17 cellular contexts compared by ENCODE assay signal in the genomic region with DNA sequence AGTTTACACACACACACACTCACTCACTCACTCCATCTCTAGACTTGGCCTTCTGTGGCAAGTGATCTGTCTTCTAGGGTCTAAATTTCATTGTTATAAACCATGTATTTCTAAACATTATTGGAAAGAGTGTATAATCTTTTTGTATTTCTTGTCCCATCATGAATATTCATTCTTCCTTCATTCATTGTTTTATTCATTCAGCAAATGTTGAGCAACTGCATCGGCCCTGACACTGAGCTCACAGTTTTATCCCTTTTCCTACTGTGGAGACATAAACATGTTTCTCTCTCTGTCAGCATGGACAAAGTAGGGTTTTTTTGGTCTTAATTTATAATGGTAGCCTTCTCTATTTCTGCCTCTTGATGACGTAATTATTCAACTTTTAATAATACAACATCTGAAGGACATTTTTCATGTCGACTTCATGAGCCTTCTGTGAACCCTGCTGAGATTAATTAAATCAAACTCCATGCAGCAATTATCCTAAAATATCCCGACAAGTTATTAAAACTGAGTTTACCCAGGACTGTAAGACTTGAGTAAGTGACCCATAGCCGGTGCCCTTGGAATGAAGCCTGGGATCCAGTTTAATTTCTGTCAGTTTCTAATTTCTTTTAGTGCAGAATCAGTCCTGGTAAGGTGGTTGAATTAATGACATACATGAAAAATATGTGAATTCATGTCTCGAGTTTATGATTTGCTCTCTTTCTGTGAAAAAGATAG. TPM values are rescaled to one million over a fixed set of nuclear protein-coding genes. Genes with fewer than 3 reads are reported as not detected.
DNase-seq lines count a peak whose midpoint lies in the region; ATAC-seq, FAIRE-seq and TF ChIP-seq lines count a peak whose summit lies in the region.
"Had no signal": no experiment of that assay in that cellular context is flagged by ENCODE, and none has a peak within 500 bp of the region (broad histone marks: within the 10 kb centered on the region; RNA-seq: fewer than 3 reads in every experiment).

No MANE protein-coding gene starts in this region.

- TF ChIP-seq EP300 in HepG2 (IDR thresholded peaks at IDR 0.05; ENCODE audit: low read depth in 2 of 2, low read length in 2 of 2) (no peak), HepG2 (CRISPR knock-in tag; IDR thresholded peaks at IDR 0.05; ENCODE audit: borderline replicate concordance) (no peak)

- H3K79me2 ChIP-seq in HepG2 (ENCODE audit: insufficient read depth, low read length): peaks cover 67% of the 10 kb centered on the region

- DNase-seq in HepG2 (ENCODE audit: low spot score) (no peak), coronary artery (ENCODE audit: low spot score) (no peak), NCI-H446 (lab: John Stamatoyannopoulos, UW) (no peak), NCI-H2107 (lab: John Stamatoyannopoulos, UW) (no peak), DMS114 treated with DMSO at 0.1 percent for 48 hours (lab: John Stamatoyannopoulos, UW; ENCODE audit: unreplicated experiment) (no peak), DMS153 treated with DMSO at 0.1 percent for 48 hours (lab: John Stamatoyannopoulos, UW; ENCODE audit: unreplicated experiment) (no peak)
- DNase-seq: activated gamma-delta T cell treated with Interleukin-2 at 50 U/mL for 16 hours; brain microvascular endothelial cell; CD8-positive, alpha-beta memory T cell; MV-4-11; NCI-H2081; NCI-H82 had no signal

- CTCF ChIA-PET in HepG2 (lab: Yijun Ruan, JAX; ENCODE audit: low intra/inter-chr PET ratio, low total read pairs): no interaction called here

- H3K9ac ChIP-seq in liver (ENCODE audit: low read depth in 1 of 2, low read length in 2 of 2) (peak overlapping the region in 1 of 2 donors; percentile 6), HepG2 (ENCODE audit: insufficient read depth, low read depth, low read length) (no peak overlapping the region)

- H3K27me3 ChIP-seq in liver (ENCODE audit: control insufficient read depth in 4 of 4, insufficient read depth in 4 of 4, low read length in 3 of 4): no peaks in the 10 kb centered on the region
- H3K27me3 ChIP-seq in HepG2 (ENCODE audit: control insufficient read depth in 1 of 2, insufficient read depth in 2 of 2, low read length in 2 of 2): no peaks in the 10 kb centered on the region
- H3K27me3 ChIP-seq in neuron (ENCODE audit: insufficient read depth, low read length): no peaks in the 10 kb centered on the region
- H3K27me3 ChIP-seq: brain microvascular endothelial cell, hepatocyte had no signal

- BruUV-seq in HepG2 (replicated peaks; lab: Mats Ljungman, UMichigan): no TSS peak

- no peak overlapping the region for H3K4me2 ChIP-seq in HepG2 (ENCODE audit: low read depth, low read length)
- H3K4me2 ChIP-seq: hepatocyte had no signal

- H2AFZ ChIP-seq in HepG2 (ENCODE audit: low read length) (no peak overlapping the region), neuron (ENCODE audit: low read depth, low read length) (no peak overlapping the region)
- H2AFZ ChIP-seq: hepatocyte had no signal

- POLR2A ChIA-PET in HepG2 (lab: Yijun Ruan, JAX): no interaction called here

- H3K27ac ChIP-seq in liver (ENCODE audit: low read depth in 1 of 2, low read length in 2 of 2) (peak overlapping the region; percentile 49 to 63), HepG2 (ENCODE audit: extremely low read length, insufficient read depth, low read length) (no peak overlapping the region), coronary artery (peak overlapping the region; percentile 42 to 44)
- H3K27ac ChIP-seq: brain microvascular endothelial cell, hepatocyte had no signal

- TF ChIP-seq RAD21 in liver (IDR thresholded peaks at IDR 0.05): no peak
- no peak for TF ChIP-seq RAD21 in HepG2 (CRISPR knock-in tag; IDR thresholded peaks at IDR 0.05)

- no peaks in the 10 kb centered on the region for H3K9me3 ChIP-seq in liver (ENCODE audit: control insufficient read depth in 4 of 4, low read length in 3 of 4)
- no peaks in the 10 kb centered on the region for H3K9me3 ChIP-seq in HepG2 (ENCODE audit: low read length)
- no peaks in the 10 kb centered on the region for H3K9me3 ChIP-seq in neuron (ENCODE audit: low read length)

- TF ChIP-seq CTCF in liver (IDR thresholded peaks at IDR 0.05; ENCODE audit: low read depth, low read length, missing input control) (no peak), HepG2 (CRISPR knock-in tag; IDR thresholded peaks at IDR 0.05) (no peak), coronary artery (IDR thresholded peaks at IDR 0.05) (no peak)

- intact Hi-C loops in HepG2 (cut with micrococcal nuclease; ENCODE audit: unreplicated experiment): no loop called here

- in situ Hi-C loops in HepG2 (cut with HindIII; ENCODE audit: extremely low pct_ligation_motif_present, low pct_unique_long_range_greater_than_20kb): no loop called here

- no peak for ATAC-seq in HepG2

- TF ChIP-seq POLR2A in HepG2 (IDR thresholded peaks at IDR 0.05; ENCODE audit: insufficient read depth in 1 of 2, low read depth in 2 of 2, low read length in 2 of 2): no peak

- H3K4me3 ChIP-seq in liver (ENCODE audit: low read depth in 1 of 3, low read length in 3 of 3) (no peak overlapping the region), HepG2 (replicated peaks in 1 of 3; ENCODE audit: insufficient read depth in 1 of 3, low read depth in 2 of 3, low read length in 3 of 3) (no peak overlapping the region), coronary artery (peak overlapping the region; percentile 11), neuron (ENCODE audit: low read length) (peak overlapping the region; percentile 24)
- H3K4me3 ChIP-seq: hepatocyte had no signal

- H4K20me1 ChIP-seq in HepG2 (ENCODE audit: insufficient read depth, low read length): peaks cover 26% of the 10 kb centered on the region; the same call in 1 of the 2 replicates

- H3K36me3 ChIP-seq in liver (ENCODE audit: control insufficient read depth in 4 of 4, insufficient read depth in 3 of 4, low read depth in 1 of 4, low read length in 3 of 4): peaks cover 2 to 19% (median 8%) of the 10 kb centered on the region in 4 donors
- H3K36me3 ChIP-seq in HepG2 (replicated peaks in 1 of 2; ENCODE audit: control insufficient read depth in 1 of 2, insufficient read depth in 2 of 2, low read length in 2 of 2): peaks cover 20 to 51% of the 10 kb centered on the region in 2 experiments
- H3K36me3 ChIP-seq in neuron (ENCODE audit: insufficient read depth, low read length): no peaks in the 10 kb centered on the region
- H3K36me3 ChIP-seq: brain microvascular endothelial cell had no signal

- FAIRE-seq in HepG2 (lab: Jason Lieb, UNC): no peak
- FAIRE-seq: keratinocyte, RCC 7860 had no signal

- peaks cover 6 to 65% (median 27%) of the 10 kb centered on the region in 4 donors for H3K4me1 ChIP-seq in liver (ENCODE audit: control insufficient read depth in 4 of 4, insufficient read depth in 4 of 4, low read length in 3 of 4)
- H3K4me1 ChIP-seq in HepG2 (ENCODE audit: insufficient read depth, low read length): peaks cover 16% of the 10 kb centered on the region
- H3K4me1 ChIP-seq in neuron (ENCODE audit: insufficient read depth, low read length): peaks cover 34% of the 10 kb centered on the region

- 56% methylated on average over 6 of the region's 6 CpGs for WGBS in liver
- 97% methylated on average over 6 of the region's 6 CpGs for WGBS in HepG2 (ENCODE audit: low lambda C conversion rate)

TF ChIP-seq in liver, 16 proteins besides CTCF, POLR2A, EP300 and RAD21 (continues in another document):
- TF ChIP-seq FOXA2 (IDR thresholded peaks at IDR 0.05) (no peak), HNF4G (IDR thresholded peaks at IDR 0.05) (no peak), RXRA (IDR thresholded peaks at IDR 0.05) (no peak), TAF1 (conservative IDR thresholded peaks at IDR 0.05) (no peak)
- TF ChIP-seq, protein P1, sequence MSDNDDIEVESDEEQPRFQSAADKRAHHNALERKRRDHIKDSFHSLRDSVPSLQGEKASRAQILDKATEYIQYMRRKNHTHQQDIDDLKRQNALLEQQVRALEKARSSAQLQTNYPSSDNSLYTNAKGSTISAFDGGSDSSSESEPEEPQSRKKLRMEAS (IDR thresholded peaks at IDR 0.05): no peak

TF ChIP-seq in HepG2, 621 proteins besides CTCF, POLR2A, EP300 and RAD21 (continues in another document):
- TF ChIP-seq KDM4B (CRISPR knock-in tag; IDR thresholded peaks at IDR 0.05): no peak
- TF ChIP-seq BCL6 (CRISPR knock-in tag; IDR thresholded peaks at IDR 0.05): no peak

RNA-seq across cellular contexts. Expression of a gene that starts 7.3 kb away (rescaled TPM):
- total RNA-seq in liver: 10 to 100 TPM; 16.7 to 57.6 TPM
- polyA plus RNA-seq in liver: 10 to 100 TPM in 1 of 2 donors, 1 to 10 TPM in 1; 10.0 to 24.1 TPM
- total RNA-seq in HepG2 (2016; rRNA removed; fragmentation: Illumina TruSeq; extraction: Trizol): 11.3 and 13.7 TPM in 2 replicates
- 11.8 and 12.8 TPM in 2 replicates for total RNA-seq in HepG2 (2016; cell fraction: cytosol; rRNA removed; fragmentation: Illumina TruSeq; extraction: Trizol; ENCODE audit: low read depth)
- total RNA-seq in HepG2 (2016; cell fraction: insoluble cytoplasmic fraction; rRNA removed; fragmentation: Illumina TruSeq; extraction: Trizol): 10.7 and 11.9 TPM in 2 replicates
- 14.0 and 14.4 TPM in 2 replicates for total RNA-seq in HepG2 (2016; cell fraction: membrane; rRNA removed; fragmentation: Illumina TruSeq; extraction: Trizol)
- total RNA-seq in HepG2 (2016; cell fraction: nucleus; rRNA removed; fragmentation: Illumina TruSeq; extraction: Trizol): 14.8 and 20.6 TPM in 2 replicates
- polyA plus RNA-seq in HepG2 (2011; rRNA removed): 11.9 and 14.2 TPM in 2 replicates
- polyA plus RNA-seq in HepG2 (2011; cell fraction: cytosol; rRNA removed): 7.6 and 7.8 TPM in 2 replicates
- polyA plus RNA-seq in HepG2 (2011; cell fraction: nucleus; rRNA removed): 16.9 and 19.6 TPM in 2 replicates
- polyA plus RNA-seq in HepG2 (2012): 9.0 and 12.6 TPM in 2 replicates
- 0.14 and 0.44 TPM in 2 replicates for polyA plus RNA-seq in HepG2 (2016; cell fraction: cytosol; fragmentation: Illumina TruSeq; extraction: Trizol; ENCODE audit: low read depth)
- polyA plus RNA-seq in HepG2 (2016; cell fraction: insoluble cytoplasmic fraction; fragmentation: Illumina TruSeq; extraction: Trizol; ENCODE audit: low read depth): 8.3 and 9.4 TPM in 2 replicates
- polyA plus RNA-seq in HepG2 (2016; cell fraction: membrane; fragmentation: Illumina TruSeq; extraction: Trizol; ENCODE audit: low read depth): 1.0 and 1.1 TPM in 2 replicates
- polyA plus RNA-seq in HepG2 (2016; cell fraction: nucleus; fragmentation: Illumina TruSeq; extraction: Trizol; ENCODE audit: insufficient read depth, low read depth): 19.2 and 24.3 TPM in 2 replicates
- polyA minus RNA-seq in HepG2 (2011; rRNA and poly(A)+ RNA removed; ENCODE audit: low replicate concordance): 7.6 and 24.7 TPM in 2 replicates
- 12.2 and 13.8 TPM in 2 replicates for polyA minus RNA-seq in HepG2 (2011; cell fraction: cytosol; rRNA and poly(A)+ RNA removed)
- polyA minus RNA-seq in HepG2 (2011; cell fraction: nucleus; rRNA and poly(A)+ RNA removed): 33.6 and 33.8 TPM in 2 replicates

Comparison
In these comparisons a context has a peak if more than half of its experiments do, and no peak if none do; other contexts are left out.
1. H3K4me3 ChIP-seq: peak in coronary artery (single experiment) and neuron (single experiment); none in liver (0 of 3) and HepG2 (0 of 3).